1 cellular context compared by ENCODE assay signal in the genomic region with DNA sequence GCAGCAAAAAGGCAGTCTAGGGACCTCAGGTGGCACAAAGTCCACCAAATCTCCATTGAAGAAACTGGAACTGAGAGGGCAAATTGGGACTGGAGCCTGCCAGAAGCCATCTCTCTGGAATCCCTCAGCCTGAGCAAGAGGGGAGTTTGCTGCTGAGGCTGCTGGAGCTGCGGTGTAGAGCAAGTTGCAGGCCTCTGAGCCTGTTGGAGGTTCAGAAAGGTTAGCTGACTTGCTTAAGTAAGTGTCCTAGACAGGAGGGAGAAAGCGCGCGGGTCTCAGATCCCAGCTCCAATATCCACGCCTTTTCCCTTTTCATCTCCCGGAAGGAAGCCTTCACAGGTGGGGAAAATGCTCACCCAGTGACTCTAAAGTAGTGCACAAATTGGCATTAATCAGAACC.
TF ChIP-seq lines count a peak whose summit lies in the region.

No MANE protein-coding gene starts in this region.

TF ChIP-seq in K562, 482 proteins besides CTCF, POLR2A, EP300 and RAD21:
- TF ChIP-seq ZNF398 (CRISPR knock-in tag; IDR thresholded peaks at IDR 0.05): no peak
- TF ChIP-seq KDM5B (IDR thresholded peaks at IDR 0.05; ENCODE audit: insufficient replicate concordance, low read depth, low read length): peak; percentile 9
- 0 out of 2 replicates have a peak, but pooled peaks have one; percentile 43 for TF ChIP-seq ERF (CRISPR knock-in tag; IDR thresholded peaks at IDR 0.05)
